ENCODE assay signal across 13 cellular contexts in the genomic region with DNA sequence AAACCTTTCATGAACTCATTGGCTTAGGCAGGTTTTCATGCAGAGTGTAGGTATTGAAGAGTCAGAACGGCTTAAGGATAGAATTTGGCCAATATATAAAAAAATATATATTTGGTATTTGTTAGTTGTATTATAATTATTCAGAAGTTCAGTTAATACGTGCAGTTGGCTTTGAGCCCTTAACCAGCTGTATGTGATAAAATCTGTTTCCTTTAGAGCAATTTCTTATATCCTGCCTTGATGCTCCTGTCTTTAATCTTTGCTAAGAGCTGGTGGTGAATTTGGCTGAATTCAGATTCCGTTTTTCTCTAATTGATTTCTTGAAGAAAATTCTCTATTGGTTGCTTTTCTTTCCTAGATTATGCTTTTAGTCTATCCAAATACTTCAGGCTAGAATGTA. TPM values are rescaled to one million over a fixed set of nuclear protein-coding genes. Genes with fewer than 3 reads are reported as not detected.
DNase-seq lines count a peak whose midpoint lies in the region; ATAC-seq, FAIRE-seq and TF ChIP-seq lines count a peak whose summit lies in the region.
"Had no signal": no experiment of that assay in that cellular context is flagged by ENCODE, and none has a peak within 500 bp of the region (broad histone marks: within the 10 kb centered on the region; RNA-seq: fewer than 3 reads in every experiment).

No MANE protein-coding gene starts in this region.

- H3K36me3 Mint-ChIP-seq in astrocyte (ENCODE audit: low read depth, unreplicated experiment) = peaks cover 7% of the 10 kb centered on the region

- ATAC-seq in GM21367 (IDR thresholded peaks at IDR 0.05; ENCODE audit: unreplicated experiment) (no peak), aorta (ENCODE audit: low FRiP score) (no peak), HG02759 (IDR thresholded peaks at IDR 0.05; ENCODE audit: unreplicated experiment) (no peak)

- H3K23ac ChIP-seq in mesenchymal stem cell (ENCODE audit: low read length in 2 of 2) = no peak overlapping the region

- no peak overlapping the region for H3K4ac ChIP-seq in mesenchymal stem cell (ENCODE audit: low read depth in 1 of 2, low read length in 2 of 2)

- H3K4me1 Mint-ChIP-seq in astrocyte (ENCODE audit: low read depth, unreplicated experiment) = peaks cover 35% of the 10 kb centered on the region

- TF ChIP-seq CTCF in HL-60 (IDR thresholded peaks at IDR 0.05; ENCODE audit: insufficient read depth, low read length) (no peak), astrocyte (IDR thresholded peaks at IDR 0.05; ENCODE audit: insufficient read depth, low read depth, low read length) (no peak)

- H3K9me3 ChIP-seq in astrocyte (ENCODE audit: insufficient read depth, low read depth, low read length) (no peaks in the 10 kb centered on the region), mesenchymal stem cell (ENCODE audit: control insufficient read depth, low read length) (no peaks in the 10 kb centered on the region), aorta (ENCODE audit: control insufficient read depth, low read length) (no peaks in the 10 kb centered on the region)

- no peak overlapping the region for H2BK120ac ChIP-seq in mesenchymal stem cell (ENCODE audit: low read depth, low read length)

- peaks cover 5% of the 10 kb centered on the region for H3K79me1 ChIP-seq in mesenchymal stem cell (replicated peaks; ENCODE audit: low read length, poor library complexity, severe bottlenecking)

- no peak overlapping the region for H2AK5ac ChIP-seq in mesenchymal stem cell (ENCODE audit: low read length, severe bottlenecking)

- DNase-seq in HL-60 (ENCODE audit: low read depth in 1 of 2, low spot score in 1 of 2) (no peak), astrocyte (ENCODE audit: low read depth) (no peak), mesenchymal stem cell (no peak), aorta (no peak)
- DNase-seq in activated CD4-positive, CD25-positive, alpha-beta regulatory T cell treated with anti-CD3 and anti-CD28 coated beads, Interleukin-2, amount 50 U/mL, for 72 hours = no peak
- DNase-seq: activated CD4-positive, alpha-beta T cell treated with anti-CD3 and anti-CD28 coated beads, Interleukin-2, amount 50 U/mL, for 48 hours; cortex of kidney; DMS153; NCI-H1694; posterior cingulate gyrus had no signal

- H3K27me3 ChIP-seq in ACC112 (ENCODE audit: insufficient read depth, low read length) = no peaks in the 10 kb centered on the region
- H3K27me3 ChIP-seq in HL-60 (ENCODE audit: insufficient read depth, poor library complexity, severe bottlenecking) = no peaks in the 10 kb centered on the region
- no peaks in the 10 kb centered on the region for H3K27me3 ChIP-seq in astrocyte (ENCODE audit: insufficient read depth, low read length)
- H3K27me3 ChIP-seq in mesenchymal stem cell (ENCODE audit: control insufficient read depth in 1 of 2, insufficient read depth in 1 of 2, low read length in 2 of 2) = no peaks in the 10 kb centered on the region
- H3K27me3 ChIP-seq in aorta (ENCODE audit: control insufficient read depth in 1 of 2, insufficient read depth in 2 of 2, low read length in 1 of 2) = no peaks in the 10 kb centered on the region

- H4K20me1 ChIP-seq in astrocyte (ENCODE audit: insufficient read depth, low read length) = peaks cover 56% of the 10 kb centered on the region

- intact Hi-C loops in aorta (cut with DNase I) = no loop called here

- H3K27ac Mint-ChIP-seq in astrocyte (ENCODE audit: unreplicated experiment) = no peak overlapping the region

- peaks cover 85% of the 10 kb centered on the region for H3K79me2 ChIP-seq in ACC112 (ENCODE audit: control insufficient read depth, insufficient read depth, low read length, unreplicated experiment)
- peaks cover 93% of the 10 kb centered on the region for H3K79me2 ChIP-seq in astrocyte (ENCODE audit: insufficient read depth, low read length)

- H2BK15ac ChIP-seq in mesenchymal stem cell (ENCODE audit: low read depth, poor library complexity, severe bottlenecking) = no peak overlapping the region

- no peak overlapping the region for H4K8ac ChIP-seq in mesenchymal stem cell (ENCODE audit: low read length)

- H3K4me3 ChIP-seq in ACC112 (ENCODE audit: low read depth, low read length) (peak overlapping the region; percentile 94), HL-60 (replicated peaks; ENCODE audit: insufficient read depth, low read length) (no peak overlapping the region), astrocyte (ENCODE audit: insufficient read depth, low read depth, low read length) (peak overlapping the region; percentile 95), mesenchymal stem cell (ENCODE audit: insufficient read depth in 1 of 2, low read depth in 1 of 2, low read length in 2 of 2) (peak overlapping the region in 1 of 2 experiments; percentile 88), aorta (ENCODE audit: low read length in 2 of 2) (peak overlapping the region in 1 of 2 donors; percentile 48)

- H3K36me3 ChIP-seq in ACC112 (ENCODE audit: insufficient read depth, low read length) = peaks cover 54% of the 10 kb centered on the region
- H3K36me3 ChIP-seq in astrocyte (ENCODE audit: insufficient read depth, low read length) = peaks cover 42% of the 10 kb centered on the region
- peaks cover 5 to 69% of the 10 kb centered on the region in 2 experiments for H3K36me3 ChIP-seq in mesenchymal stem cell (ENCODE audit: control insufficient read depth in 1 of 2, insufficient read depth in 2 of 2, low read depth in 1 of 2, low read length in 2 of 2)
- peaks cover 0 to 2% of the 10 kb centered on the region in 2 donors for H3K36me3 ChIP-seq in aorta (ENCODE audit: control insufficient read depth in 1 of 2, insufficient read depth in 2 of 2, low read length in 1 of 2)

- H3K9me3 Mint-ChIP-seq in astrocyte (ENCODE audit: unreplicated experiment) = no peaks in the 10 kb centered on the region

- H3K27me3 Mint-ChIP-seq in astrocyte (ENCODE audit: low read depth, unreplicated experiment) = no peaks in the 10 kb centered on the region

- H3K27ac ChIP-seq in ACC112 (ENCODE audit: low read depth, low read length) (peak overlapping the region; percentile 95), HL-60 (replicated peaks) (peak overlapping the region; percentile 81), astrocyte (ENCODE audit: low read depth, low read length) (no peak overlapping the region), mesenchymal stem cell (ENCODE audit: low read length, poor library complexity, severe bottlenecking) (no peak overlapping the region), aorta (ENCODE audit: low read depth in 1 of 2, low read length in 2 of 2) (no peak overlapping the region)

- H3K4me2 ChIP-seq in astrocyte (ENCODE audit: low read length) = peak overlapping the region; percentile 83
- H3K4me2 ChIP-seq in mesenchymal stem cell (ENCODE audit: low read length, poor library complexity, severe bottlenecking) = no peak overlapping the region

- no peak overlapping the region for H3K14ac ChIP-seq in mesenchymal stem cell (ENCODE audit: low read length in 2 of 2)

- H2AFZ ChIP-seq in ACC112 (ENCODE audit: low read length, unreplicated experiment) (no peak overlapping the region), astrocyte (ENCODE audit: low read depth, low read length) (no peak overlapping the region), mesenchymal stem cell (ENCODE audit: low read depth, low read length) (no peak overlapping the region)

- no peak overlapping the region for H4K91ac ChIP-seq in mesenchymal stem cell (ENCODE audit: low read length)

- peaks cover 43% of the 10 kb centered on the region for H3K4me1 ChIP-seq in ACC112 (ENCODE audit: control insufficient read depth, insufficient read depth, low read length, unreplicated experiment)
- H3K4me1 ChIP-seq in astrocyte (ENCODE audit: insufficient read depth, low read length) = peaks cover 28% of the 10 kb centered on the region
- H3K4me1 ChIP-seq in mesenchymal stem cell (ENCODE audit: control insufficient read depth, insufficient read depth, low read depth, low read length) = peaks cover 5% of the 10 kb centered on the region
- H3K4me1 ChIP-seq in aorta (ENCODE audit: control insufficient read depth in 1 of 2, insufficient read depth in 2 of 2, low read length in 2 of 2) = peaks cover 2 to 3% of the 10 kb centered on the region in 2 donors

- WGBS in mesenchymal stem cell = 50% methylated on average over 1 of the region's 3 CpGs
- 47 to 57% methylated on average over 3 of the region's 3 CpGs for WGBS in aorta, 2 donors

- peak overlapping the region; percentile 96 for H3K4me3 Mint-ChIP-seq in astrocyte (ENCODE audit: unreplicated experiment)

- FAIRE-seq in astrocyte (lab: Jason Lieb, UNC) = no peak

- H3K9ac ChIP-seq in astrocyte (ENCODE audit: low read length) = no peak overlapping the region
- peak overlapping the region; percentile 97 for H3K9ac ChIP-seq in mesenchymal stem cell (ENCODE audit: low read length)

- no peak overlapping the region for H2BK12ac ChIP-seq in mesenchymal stem cell (ENCODE audit: low read length in 2 of 2)

- H3K18ac ChIP-seq in mesenchymal stem cell (ENCODE audit: low read depth in 1 of 2, low read length in 2 of 2) = no peak overlapping the region

- no peak overlapping the region for H2BK5ac ChIP-seq in mesenchymal stem cell (ENCODE audit: low read depth, low read length, poor library complexity, severe bottlenecking)

RNA-seq across cellular contexts. Expression of gene ANXA1, which starts 3.7 kb away (rescaled TPM):
- total RNA-seq in astrocyte (447 and 637 TPM in 2 replicates), aorta (100 to 1,000 TPM; 378 to 546 TPM)
- 429 TPM for polyA plus RNA-seq in mesenchymal stem cell (2013, experiment 1 of 2)
- 429 TPM for polyA plus RNA-seq in mesenchymal stem cell (2013, experiment 2 of 2)
- polyA plus RNA-seq in aorta = 100 to 1,000 TPM; 504 to 788 TPM

Comparison
In these comparisons a context has a peak if more than half of its experiments do, and no peak if none do; other contexts are left out.
1. H3K27ac ChIP-seq: peak in ACC112 (single experiment) and HL-60 (single experiment); none in astrocyte (single experiment), mesenchymal stem cell (single experiment) and aorta (0 of 2).